In the genomic region with DNA sequence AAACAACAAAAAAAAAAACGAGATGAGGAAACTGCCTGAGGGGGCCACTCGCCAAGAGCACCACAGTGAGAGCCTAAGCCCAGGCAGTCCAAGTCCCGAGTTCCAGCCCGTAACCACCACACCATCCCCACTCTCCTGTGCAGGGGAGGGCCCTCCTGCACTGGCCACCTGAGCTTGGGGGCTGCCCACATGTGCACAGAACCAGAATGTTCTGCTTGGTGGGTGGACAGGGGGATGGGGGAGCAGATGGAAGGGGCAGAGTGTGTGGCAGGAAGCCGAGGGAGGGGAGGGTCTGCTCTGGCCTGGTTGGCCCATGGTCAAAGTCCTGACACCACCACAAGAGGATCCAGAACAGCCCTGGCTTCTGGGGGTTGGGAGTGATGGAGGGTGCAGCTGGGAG, we compare ENCODE assay signal across 1 cellular context.
TF ChIP-seq lines count a peak whose summit lies in the region.

No MANE protein-coding gene starts in this region.

TF ChIP-seq in HepG2, 621 proteins besides CTCF, POLR2A, EP300 and RAD21 (continued from another document and continues in another):
- TF ChIP-seq ZNF687 (CRISPR knock-in tag; IDR thresholded peaks at IDR 0.05) (peak; percentile 73), KDM5B (CRISPR knock-in tag; IDR thresholded peaks at IDR 0.05; ENCODE audit: borderline replicate concordance) (no peak), HDAC2 (CRISPR knock-in tag; IDR thresholded peaks at IDR 0.05) (no peak; the same call in 1 of the 2 replicates), ZNF615 (CRISPR knock-in tag; IDR thresholded peaks at IDR 0.05; ENCODE audit: borderline replicate concordance) (no peak), FOXC1 (CRISPR knock-in tag; IDR thresholded peaks at IDR 0.05; ENCODE audit: borderline replicate concordance) (no peak), ADNP (CRISPR knock-in tag; IDR thresholded peaks at IDR 0.05) (no peak), FIP1L1 (IDR thresholded peaks at IDR 0.05; ENCODE audit: borderline replicate concordance, insufficient read depth, low read depth, low read length) (no peak), ZNF607 (CRISPR knock-in tag; IDR thresholded peaks at IDR 0.05; ENCODE audit: borderline replicate concordance) (no peak), ZNF446 (CRISPR knock-in tag; IDR thresholded peaks at IDR 0.05) (no peak), ZNF234 (CRISPR knock-in tag; conservative IDR thresholded peaks at IDR 0.05) (no peak), SMYD3 (CRISPR knock-in tag; IDR thresholded peaks at IDR 0.05) (no peak), PITX1 (CRISPR knock-in tag; IDR thresholded peaks at IDR 0.05) (0 out of 2 replicates have a peak, but pooled peaks have one; percentile 31), ZSCAN30 (CRISPR knock-in tag; IDR thresholded peaks at IDR 0.05) (no peak), BRCA1 (CRISPR knock-in tag; IDR thresholded peaks at IDR 0.05) (no peak), SIX1 (CRISPR knock-in tag; IDR thresholded peaks at IDR 0.05; ENCODE audit: borderline replicate concordance) (no peak), ZNF264 (CRISPR knock-in tag; IDR thresholded peaks at IDR 0.05) (no peak), EZH2 (conservative IDR thresholded peaks at IDR 0.05; ENCODE audit: low read depth, low read length) (no peak), SRF (IDR thresholded peaks at IDR 0.05; ENCODE audit: low read depth, low read length) (no peak), GFI1 (CRISPR knock-in tag; IDR thresholded peaks at IDR 0.05; ENCODE audit: borderline replicate concordance) (no peak), ZNF451 (CRISPR knock-in tag; IDR thresholded peaks at IDR 0.05) (no peak), SP4 (CRISPR knock-in tag; IDR thresholded peaks at IDR 0.05) (no peak), BORCS8-MEF2B (CRISPR knock-in tag; IDR thresholded peaks at IDR 0.05) (0 out of 2 replicates have a peak, but pooled peaks have one; percentile 46), IKZF5 (CRISPR knock-in tag; IDR thresholded peaks at IDR 0.05) (no peak), ARID4A (CRISPR knock-in tag; IDR thresholded peaks at IDR 0.05; ENCODE audit: borderline replicate concordance) (0 out of 2 replicates have a peak, but pooled peaks have one; percentile 18)
- TF ChIP-seq, protein P1, sequence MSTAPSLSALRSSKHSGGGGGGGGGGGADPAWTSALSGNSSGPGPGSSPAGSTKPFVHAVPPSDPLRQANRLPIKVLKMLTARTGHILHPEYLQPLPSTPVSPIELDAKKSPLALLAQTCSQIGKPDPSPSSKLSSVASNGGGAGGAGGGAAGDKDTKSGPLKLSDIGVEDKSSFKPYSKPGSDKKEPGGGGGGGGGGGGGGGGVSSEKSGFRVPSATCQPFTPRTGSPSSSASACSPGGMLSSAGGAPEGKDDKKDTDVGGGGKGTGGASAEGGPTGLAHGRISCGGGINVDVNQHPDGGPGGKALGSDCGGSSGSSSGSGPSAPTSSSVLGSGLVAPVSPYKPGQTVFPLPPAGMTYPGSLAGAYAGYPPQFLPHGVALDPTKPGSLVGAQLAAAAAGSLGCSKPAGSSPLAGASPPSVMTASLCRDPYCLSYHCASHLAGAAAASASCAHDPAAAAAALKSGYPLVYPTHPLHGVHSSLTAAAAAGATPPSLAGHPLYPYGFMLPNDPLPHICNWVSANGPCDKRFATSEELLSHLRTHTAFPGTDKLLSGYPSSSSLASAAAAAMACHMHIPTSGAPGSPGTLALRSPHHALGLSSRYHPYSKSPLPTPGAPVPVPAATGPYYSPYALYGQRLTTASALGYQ (CRISPR knock-in tag; IDR thresholded peaks at IDR 0.05) = no peak
- TF ChIP-seq, protein P2, sequence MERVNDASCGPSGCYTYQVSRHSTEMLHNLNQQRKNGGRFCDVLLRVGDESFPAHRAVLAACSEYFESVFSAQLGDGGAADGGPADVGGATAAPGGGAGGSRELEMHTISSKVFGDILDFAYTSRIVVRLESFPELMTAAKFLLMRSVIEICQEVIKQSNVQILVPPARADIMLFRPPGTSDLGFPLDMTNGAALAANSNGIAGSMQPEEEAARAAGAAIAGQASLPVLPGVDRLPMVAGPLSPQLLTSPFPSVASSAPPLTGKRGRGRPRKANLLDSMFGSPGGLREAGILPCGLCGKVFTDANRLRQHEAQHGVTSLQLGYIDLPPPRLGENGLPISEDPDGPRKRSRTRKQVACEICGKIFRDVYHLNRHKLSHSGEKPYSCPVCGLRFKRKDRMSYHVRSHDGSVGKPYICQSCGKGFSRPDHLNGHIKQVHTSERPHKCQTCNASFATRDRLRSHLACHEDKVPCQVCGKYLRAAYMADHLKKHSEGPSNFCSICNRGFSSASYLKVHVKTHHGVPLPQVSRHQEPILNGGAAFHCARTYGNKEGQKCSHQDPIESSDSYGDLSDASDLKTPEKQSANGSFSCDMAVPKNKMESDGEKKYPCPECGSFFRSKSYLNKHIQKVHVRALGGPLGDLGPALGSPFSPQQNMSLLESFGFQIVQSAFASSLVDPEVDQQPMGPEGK (CRISPR knock-in tag; IDR thresholded peaks at IDR 0.05) = peak; percentile 31; the same call in 1 of the 2 replicates
- TF ChIP-seq, protein P3, sequence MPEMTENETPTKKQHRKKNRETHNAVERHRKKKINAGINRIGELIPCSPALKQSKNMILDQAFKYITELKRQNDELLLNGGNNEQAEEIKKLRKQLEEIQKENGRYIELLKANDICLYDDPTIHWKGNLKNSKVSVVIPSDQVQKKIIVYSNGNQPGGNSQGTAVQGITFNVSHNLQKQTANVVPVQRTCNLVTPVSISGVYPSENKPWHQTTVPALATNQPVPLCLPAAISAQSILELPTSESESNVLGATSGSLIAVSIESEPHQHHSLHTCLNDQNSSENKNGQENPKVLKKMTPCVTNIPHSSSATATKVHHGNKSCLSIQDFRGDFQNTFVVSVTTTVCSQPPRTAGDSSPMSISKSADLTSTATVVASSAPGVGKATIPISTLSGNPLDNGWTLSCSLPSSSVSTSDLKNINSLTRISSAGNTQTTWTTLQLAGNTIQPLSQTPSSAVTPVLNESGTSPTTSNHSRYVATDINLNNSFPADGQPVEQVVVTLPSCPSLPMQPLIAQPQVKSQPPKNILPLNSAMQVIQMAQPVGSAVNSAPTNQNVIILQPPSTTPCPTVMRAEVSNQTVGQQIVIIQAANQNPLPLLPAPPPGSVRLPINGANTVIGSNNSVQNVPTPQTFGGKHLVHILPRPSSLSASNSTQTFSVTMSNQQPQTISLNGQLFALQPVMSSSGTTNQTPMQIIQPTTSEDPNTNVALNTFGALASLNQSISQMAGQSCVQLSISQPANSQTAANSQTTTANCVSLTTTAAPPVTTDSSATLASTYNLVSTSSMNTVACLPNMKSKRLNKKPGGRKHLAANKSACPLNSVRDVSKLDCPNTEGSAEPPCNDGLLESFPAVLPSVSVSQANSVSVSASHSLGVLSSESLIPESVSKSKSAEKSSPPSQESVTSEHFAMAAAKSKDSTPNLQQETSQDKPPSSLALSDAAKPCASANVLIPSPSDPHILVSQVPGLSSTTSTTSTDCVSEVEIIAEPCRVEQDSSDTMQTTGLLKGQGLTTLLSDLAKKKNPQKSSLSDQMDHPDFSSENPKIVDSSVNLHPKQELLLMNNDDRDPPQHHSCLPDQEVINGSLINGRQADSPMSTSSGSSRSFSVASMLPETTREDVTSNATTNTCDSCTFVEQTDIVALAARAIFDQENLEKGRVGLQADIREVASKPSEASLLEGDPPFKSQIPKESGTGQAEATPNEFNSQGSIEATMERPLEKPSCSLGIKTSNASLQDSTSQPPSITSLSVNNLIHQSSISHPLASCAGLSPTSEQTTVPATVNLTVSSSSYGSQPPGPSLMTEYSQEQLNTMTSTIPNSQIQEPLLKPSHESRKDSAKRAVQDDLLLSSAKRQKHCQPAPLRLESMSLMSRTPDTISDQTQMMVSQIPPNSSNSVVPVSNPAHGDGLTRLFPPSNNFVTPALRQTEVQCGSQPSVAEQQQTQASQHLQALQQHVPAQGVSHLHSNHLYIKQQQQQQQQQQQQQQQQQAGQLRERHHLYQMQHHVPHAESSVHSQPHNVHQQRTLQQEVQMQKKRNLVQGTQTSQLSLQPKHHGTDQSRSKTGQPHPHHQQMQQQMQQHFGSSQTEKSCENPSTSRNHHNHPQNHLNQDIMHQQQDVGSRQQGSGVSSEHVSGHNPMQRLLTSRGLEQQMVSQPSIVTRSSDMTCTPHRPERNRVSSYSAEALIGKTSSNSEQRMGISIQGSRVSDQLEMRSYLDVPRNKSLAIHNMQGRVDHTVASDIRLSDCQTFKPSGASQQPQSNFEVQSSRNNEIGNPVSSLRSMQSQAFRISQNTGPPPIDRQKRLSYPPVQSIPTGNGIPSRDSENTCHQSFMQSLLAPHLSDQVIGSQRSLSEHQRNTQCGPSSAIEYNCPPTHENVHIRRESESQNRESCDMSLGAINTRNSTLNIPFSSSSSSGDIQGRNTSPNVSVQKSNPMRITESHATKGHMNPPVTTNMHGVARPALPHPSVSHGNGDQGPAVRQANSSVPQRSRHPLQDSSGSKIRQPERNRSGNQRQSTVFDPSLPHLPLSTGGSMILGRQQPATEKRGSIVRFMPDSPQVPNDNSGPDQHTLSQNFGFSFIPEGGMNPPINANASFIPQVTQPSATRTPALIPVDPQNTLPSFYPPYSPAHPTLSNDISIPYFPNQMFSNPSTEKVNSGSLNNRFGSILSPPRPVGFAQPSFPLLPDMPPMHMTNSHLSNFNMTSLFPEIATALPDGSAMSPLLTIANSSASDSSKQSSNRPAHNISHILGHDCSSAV (CRISPR knock-in tag; IDR thresholded peaks at IDR 0.05; ENCODE audit: borderline replicate concordance) = no peak
- TF ChIP-seq, protein P4, sequence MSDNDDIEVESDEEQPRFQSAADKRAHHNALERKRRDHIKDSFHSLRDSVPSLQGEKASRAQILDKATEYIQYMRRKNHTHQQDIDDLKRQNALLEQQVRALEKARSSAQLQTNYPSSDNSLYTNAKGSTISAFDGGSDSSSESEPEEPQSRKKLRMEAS (IDR thresholded peaks at IDR 0.05) = peak; percentile 25; the same call in 1 of the 2 replicates
- TF ChIP-seq, protein P5, sequence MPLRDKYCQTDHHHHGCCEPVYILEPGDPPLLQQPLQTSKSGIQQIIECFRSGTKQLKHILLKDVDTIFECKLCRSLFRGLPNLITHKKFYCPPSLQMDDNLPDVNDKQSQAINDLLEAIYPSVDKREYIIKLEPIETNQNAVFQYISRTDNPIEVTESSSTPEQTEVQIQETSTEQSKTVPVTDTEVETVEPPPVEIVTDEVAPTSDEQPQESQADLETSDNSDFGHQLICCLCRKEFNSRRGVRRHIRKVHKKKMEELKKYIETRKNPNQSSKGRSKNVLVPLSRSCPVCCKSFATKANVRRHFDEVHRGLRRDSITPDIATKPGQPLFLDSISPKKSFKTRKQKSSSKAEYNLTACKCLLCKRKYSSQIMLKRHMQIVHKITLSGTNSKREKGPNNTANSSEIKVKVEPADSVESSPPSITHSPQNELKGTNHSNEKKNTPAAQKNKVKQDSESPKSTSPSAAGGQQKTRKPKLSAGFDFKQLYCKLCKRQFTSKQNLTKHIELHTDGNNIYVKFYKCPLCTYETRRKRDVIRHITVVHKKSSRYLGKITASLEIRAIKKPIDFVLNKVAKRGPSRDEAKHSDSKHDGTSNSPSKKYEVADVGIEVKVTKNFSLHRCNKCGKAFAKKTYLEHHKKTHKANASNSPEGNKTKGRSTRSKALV (CRISPR knock-in tag; IDR thresholded peaks at IDR 0.05) = no peak
